ENCODE assay signal across 13 cellular contexts in genomic region chr6:27297484-27297856, GRCh38. TPM values are rescaled to one million over a fixed set of nuclear protein-coding genes. Genes with fewer than 3 reads are reported as not detected.
DNase-seq lines count a peak whose midpoint lies in the region; ATAC-seq and TF ChIP-seq lines count a peak whose summit lies in the region.
"Had no signal": no experiment of that assay in that cellular context is flagged by ENCODE, and none has a peak within 500 bp of the region (broad histone marks: within the 10 kb centered on the region; RNA-seq: fewer than 3 reads in every experiment).

No MANE protein-coding gene starts in this region.

- no peaks in the 10 kb centered on the region for H3K9me3 ChIP-seq in fibroblast of lung (ENCODE audit: control insufficient read depth, insufficient read depth, low read depth, low read length)
- H3K9me3 ChIP-seq in WERI-Rb-1 (ENCODE audit: severe bottlenecking), result peaks cover 62% of the 10 kb centered on the region
- H3K9me3 ChIP-seq: SK-N-SH had no signal

- H3K36me3 ChIP-seq in fibroblast of lung (ENCODE audit: control insufficient read depth, insufficient read depth, low read length) (no peaks in the 10 kb centered on the region), WERI-Rb-1 (no peaks in the 10 kb centered on the region)
- H3K36me3 ChIP-seq: heart left ventricle, tibial nerve had no signal

- peaks cover 27% of the 10 kb centered on the region for H3K4me1 Mint-ChIP-seq in activated T-cell treated with anti-CD3 and anti-CD28 coated beads, Interleukin-2, amount 50 U/mL, for 72 hours (ENCODE audit: low read depth)
- peaks cover 38% of the 10 kb centered on the region for H3K4me1 Mint-ChIP-seq in WTC11

- H3K79me2 ChIP-seq in fibroblast of lung (ENCODE audit: control insufficient read depth, insufficient read depth, low read length), result no peaks in the 10 kb centered on the region

- H4K20me1 ChIP-seq in fibroblast of lung (ENCODE audit: control insufficient read depth, extremely low read depth, insufficient read depth, low read length), result no peaks in the 10 kb centered on the region

- no peak overlapping the region for H2AFZ ChIP-seq in fibroblast of lung (ENCODE audit: low read length)

- POLR2A ChIA-PET in WTC11 (lab: Charles Lee), result interaction anchor here (0.8 kb wide), 1 partner anchor 59 kb away, joined by 4 read pairs; no protein-coding TSS in a partner anchor

- no peak for DNase-seq in activated T-cell treated with anti-CD3 and anti-CD28 coated beads, Interleukin-2, amount 50 U/mL, for 72 hours
- no peak for DNase-seq in activated T-cell treated with anti-CD3 and anti-CD28 coated beads, Interleukin-2, amount 50 U/mL, for 48 hours
- no peak for DNase-seq in WTC11 (ENCODE audit: low spot score)
- DNase-seq in fibroblast of lung (ENCODE audit: low read depth in 2 of 2), result no peak
- DNase-seq in skeletal muscle cell (ENCODE audit: low read depth), result no peak
- no peak for DNase-seq in MV-4-11 (lab: John Stamatoyannopoulos, UW)
- DNase-seq in WERI-Rb-1, result no peak
- DNase-seq: heart left ventricle, NCI-H1105, NCI-H774, SK-N-SH had no signal

- peak overlapping the region; percentile 81 for H3K4me2 ChIP-seq in fibroblast of lung (ENCODE audit: extremely low read depth, insufficient read depth, low read length)
- H3K4me2 ChIP-seq: SK-N-SH had no signal

- H3K36me3 Mint-ChIP-seq in activated T-cell treated with anti-CD3 and anti-CD28 coated beads, Interleukin-2, amount 50 U/mL, for 72 hours (ENCODE audit: insufficient read depth in 2 of 2), result peaks cover 13 to 18% of the 10 kb centered on the region in 2 donors
- no peaks in the 10 kb centered on the region for H3K36me3 Mint-ChIP-seq in WTC11

- no peaks in the 10 kb centered on the region for H3K4me1 ChIP-seq in fibroblast of lung (ENCODE audit: control insufficient read depth, extremely low read depth, insufficient read depth, low read length)
- H3K4me1 ChIP-seq: tibial nerve had no signal

- ATAC-seq in activated T-cell treated with anti-CD3 and anti-CD28 coated beads, Interleukin-2, amount 50 U/mL, for 72 hours (replicated peaks in 1 of 2), result no peak
- no peak for ATAC-seq in WTC11
- ATAC-seq in HG03565 (IDR thresholded peaks at IDR 0.05; ENCODE audit: unreplicated experiment), result no peak
- ATAC-seq: heart left ventricle had no signal

- H3K27ac Mint-ChIP-seq in activated T-cell treated with anti-CD3 and anti-CD28 coated beads, Interleukin-2, amount 50 U/mL, for 72 hours, result peak overlapping the region; percentile 8
- H3K27ac Mint-ChIP-seq in WTC11, result peak overlapping the region; percentile 5; the same call in 1 of the 2 replicates

- peak overlapping the region in 2 of 4 experiments; percentile 8 to 83 for H3K4me3 ChIP-seq in fibroblast of lung (replicated peaks in 1 of 4; ENCODE audit: control extremely low read depth in 1 of 4, insufficient read depth in 1 of 4, low read depth in 3 of 4, low read length in 4 of 4)
- H3K4me3 ChIP-seq in skeletal muscle cell (ENCODE audit: low read depth, low read length), result peak overlapping the region; percentile 21
- no peak overlapping the region for H3K4me3 ChIP-seq in WERI-Rb-1 (ENCODE audit: low read depth, low read length)
- H3K4me3 ChIP-seq: heart left ventricle, tibial nerve had no signal

- CTCF ChIA-PET in WTC11 (lab: Charles Lee), result interaction anchor here (0.6 to 1.2 kb wide), 2 partner anchors 76 to 120 kb away, joined by 3 to 8 read pairs; no protein-coding TSS in a partner anchor

- H3K27me3 Mint-ChIP-seq in activated T-cell treated with anti-CD3 and anti-CD28 coated beads, Interleukin-2, amount 50 U/mL, for 72 hours (ENCODE audit: low read depth), result peaks cover 94% of the 10 kb centered on the region
- H3K27me3 Mint-ChIP-seq in WTC11 (ENCODE audit: low read depth), result peaks cover 10% of the 10 kb centered on the region; the same call in 1 of the 2 replicates

- no peaks in the 10 kb centered on the region for H3K27me3 ChIP-seq in fibroblast of lung (ENCODE audit: control insufficient read depth, insufficient read depth, low read length)
- peaks cover 99% of the 10 kb centered on the region for H3K27me3 ChIP-seq in WERI-Rb-1 (ENCODE audit: insufficient read depth, low read depth, severe bottlenecking)

- H3K4me3 Mint-ChIP-seq in activated T-cell treated with anti-CD3 and anti-CD28 coated beads, Interleukin-2, amount 50 U/mL, for 72 hours, result peak overlapping the region; percentile 2 to 9
- peak overlapping the region; percentile 93 for H3K4me3 Mint-ChIP-seq in WTC11

- TF ChIP-seq CTCF in WTC11 (IDR thresholded peaks at IDR 0.05), result no peak
- TF ChIP-seq CTCF in fibroblast of lung (conservative IDR thresholded peaks at IDR 0.05 in 1 of 2, IDR thresholded peaks at IDR 0.05 in 1 of 2; ENCODE audit: low read depth in 1 of 2, low read length in 2 of 2), result no peak
- no peak for TF ChIP-seq CTCF in WERI-Rb-1 (IDR thresholded peaks at IDR 0.05; ENCODE audit: low read depth, low read length)

- no peak overlapping the region for H3K9ac ChIP-seq in fibroblast of lung (ENCODE audit: insufficient read depth, low read length)
- H3K9ac ChIP-seq: SK-N-SH had no signal

- H3K27ac ChIP-seq in fibroblast of lung (ENCODE audit: insufficient read depth, low read length), result no peak overlapping the region
- no peak overlapping the region for H3K27ac ChIP-seq in WERI-Rb-1
- H3K27ac ChIP-seq: heart left ventricle, tibial nerve had no signal

- H3K9me3 Mint-ChIP-seq in activated T-cell treated with anti-CD3 and anti-CD28 coated beads, Interleukin-2, amount 50 U/mL, for 72 hours, result peaks cover 6 to 7% of the 10 kb centered on the region in 2 donors
- no peaks in the 10 kb centered on the region for H3K9me3 Mint-ChIP-seq in WTC11

TF ChIP-seq in WTC11, 78 proteins besides CTCF, POLR2A, EP300 and RAD21:
- TF ChIP-seq, protein P1, sequence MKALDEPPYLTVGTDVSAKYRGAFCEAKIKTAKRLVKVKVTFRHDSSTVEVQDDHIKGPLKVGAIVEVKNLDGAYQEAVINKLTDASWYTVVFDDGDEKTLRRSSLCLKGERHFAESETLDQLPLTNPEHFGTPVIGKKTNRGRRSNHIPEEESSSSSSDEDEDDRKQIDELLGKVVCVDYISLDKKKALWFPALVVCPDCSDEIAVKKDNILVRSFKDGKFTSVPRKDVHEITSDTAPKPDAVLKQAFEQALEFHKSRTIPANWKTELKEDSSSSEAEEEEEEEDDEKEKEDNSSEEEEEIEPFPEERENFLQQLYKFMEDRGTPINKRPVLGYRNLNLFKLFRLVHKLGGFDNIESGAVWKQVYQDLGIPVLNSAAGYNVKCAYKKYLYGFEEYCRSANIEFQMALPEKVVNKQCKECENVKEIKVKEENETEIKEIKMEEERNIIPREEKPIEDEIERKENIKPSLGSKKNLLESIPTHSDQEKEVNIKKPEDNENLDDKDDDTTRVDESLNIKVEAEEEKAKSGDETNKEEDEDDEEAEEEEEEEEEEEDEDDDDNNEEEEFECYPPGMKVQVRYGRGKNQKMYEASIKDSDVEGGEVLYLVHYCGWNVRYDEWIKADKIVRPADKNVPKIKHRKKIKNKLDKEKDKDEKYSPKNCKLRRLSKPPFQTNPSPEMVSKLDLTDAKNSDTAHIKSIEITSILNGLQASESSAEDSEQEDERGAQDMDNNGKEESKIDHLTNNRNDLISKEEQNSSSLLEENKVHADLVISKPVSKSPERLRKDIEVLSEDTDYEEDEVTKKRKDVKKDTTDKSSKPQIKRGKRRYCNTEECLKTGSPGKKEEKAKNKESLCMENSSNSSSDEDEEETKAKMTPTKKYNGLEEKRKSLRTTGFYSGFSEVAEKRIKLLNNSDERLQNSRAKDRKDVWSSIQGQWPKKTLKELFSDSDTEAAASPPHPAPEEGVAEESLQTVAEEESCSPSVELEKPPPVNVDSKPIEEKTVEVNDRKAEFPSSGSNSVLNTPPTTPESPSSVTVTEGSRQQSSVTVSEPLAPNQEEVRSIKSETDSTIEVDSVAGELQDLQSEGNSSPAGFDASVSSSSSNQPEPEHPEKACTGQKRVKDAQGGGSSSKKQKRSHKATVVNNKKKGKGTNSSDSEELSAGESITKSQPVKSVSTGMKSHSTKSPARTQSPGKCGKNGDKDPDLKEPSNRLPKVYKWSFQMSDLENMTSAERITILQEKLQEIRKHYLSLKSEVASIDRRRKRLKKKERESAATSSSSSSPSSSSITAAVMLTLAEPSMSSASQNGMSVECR (CRISPR knock-in tag; IDR thresholded peaks at IDR 0.05; ENCODE audit: borderline replicate concordance), result no peak
- TF ChIP-seq, protein P2, sequence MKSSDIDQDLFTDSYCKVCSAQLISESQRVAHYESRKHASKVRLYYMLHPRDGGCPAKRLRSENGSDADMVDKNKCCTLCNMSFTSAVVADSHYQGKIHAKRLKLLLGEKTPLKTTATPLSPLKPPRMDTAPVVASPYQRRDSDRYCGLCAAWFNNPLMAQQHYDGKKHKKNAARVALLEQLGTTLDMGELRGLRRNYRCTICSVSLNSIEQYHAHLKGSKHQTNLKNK (CRISPR knock-in tag; IDR thresholded peaks at IDR 0.05), result no peak
- TF ChIP-seq, protein P3, sequence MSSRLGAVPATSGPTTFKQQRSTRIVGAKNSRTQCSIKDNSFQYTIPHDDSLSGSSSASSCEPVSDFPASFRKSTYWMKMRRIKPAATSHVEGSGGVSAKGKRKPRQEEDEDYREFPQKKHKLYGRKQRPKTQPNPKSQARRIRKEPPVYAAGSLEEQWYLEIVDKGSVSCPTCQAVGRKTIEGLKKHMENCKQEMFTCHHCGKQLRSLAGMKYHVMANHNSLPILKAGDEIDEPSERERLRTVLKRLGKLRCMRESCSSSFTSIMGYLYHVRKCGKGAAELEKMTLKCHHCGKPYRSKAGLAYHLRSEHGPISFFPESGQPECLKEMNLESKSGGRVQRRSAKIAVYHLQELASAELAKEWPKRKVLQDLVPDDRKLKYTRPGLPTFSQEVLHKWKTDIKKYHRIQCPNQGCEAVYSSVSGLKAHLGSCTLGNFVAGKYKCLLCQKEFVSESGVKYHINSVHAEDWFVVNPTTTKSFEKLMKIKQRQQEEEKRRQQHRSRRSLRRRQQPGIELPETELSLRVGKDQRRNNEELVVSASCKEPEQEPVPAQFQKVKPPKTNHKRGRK (CRISPR knock-in tag; IDR thresholded peaks at IDR 0.05; ENCODE audit: borderline replicate concordance), result 0 out of 2 replicates have a peak, but pooled peaks have one; percentile 71

RNA-seq across cellular contexts. Expression of gene POM121L2, which starts 14.6 kb away (rescaled TPM):
- not detected for total RNA-seq in activated T-cell treated with anti-CD3 and anti-CD28 coated beads, Interleukin-2, amount 50 U/mL, for 72 hours
- total RNA-seq in WTC11 (2021) (0.13 to 0.16 TPM in 2 of 3 replicates, not detected in the other), fibroblast of lung (not detected in 2 replicates)
- polyA plus RNA-seq in fibroblast of lung, result not detected in 2 replicates
- not detected in 2 replicates for polyA plus RNA-seq in fibroblast of lung (2012)
- not detected in 2 replicates for polyA minus RNA-seq in fibroblast of lung (ENCODE audit: low replicate concordance)
- total RNA-seq: heart left ventricle, tibial nerve had no signal
- polyA plus RNA-seq: heart left ventricle, SK-N-SH had no signal

RNA-seq across cellular contexts. Expression of gene PRSS16, which starts 50.0 kb away (rescaled TPM):
- total RNA-seq in activated T-cell treated with anti-CD3 and anti-CD28 coated beads, Interleukin-2, amount 50 U/mL, for 72 hours, result 1 to 10 TPM; 5.3 to 5.6 TPM
- total RNA-seq in WTC11 (2021) (18.5 to 21.1 TPM (median 19.3 TPM) in 3 replicates), fibroblast of lung (not detected in 2 replicates)
- polyA plus RNA-seq in fibroblast of lung, result 0.15 TPM in 1 of 2 replicates, not detected in the other
- polyA plus RNA-seq in fibroblast of lung (2012), result not detected in 2 replicates
- not detected in 2 replicates for polyA minus RNA-seq in fibroblast of lung (ENCODE audit: low replicate concordance)
- total RNA-seq: tibial nerve had no signal
- polyA plus RNA-seq: heart left ventricle had no signal
